ENCODE assay signal across 13 cellular contexts in the genomic region with DNA sequence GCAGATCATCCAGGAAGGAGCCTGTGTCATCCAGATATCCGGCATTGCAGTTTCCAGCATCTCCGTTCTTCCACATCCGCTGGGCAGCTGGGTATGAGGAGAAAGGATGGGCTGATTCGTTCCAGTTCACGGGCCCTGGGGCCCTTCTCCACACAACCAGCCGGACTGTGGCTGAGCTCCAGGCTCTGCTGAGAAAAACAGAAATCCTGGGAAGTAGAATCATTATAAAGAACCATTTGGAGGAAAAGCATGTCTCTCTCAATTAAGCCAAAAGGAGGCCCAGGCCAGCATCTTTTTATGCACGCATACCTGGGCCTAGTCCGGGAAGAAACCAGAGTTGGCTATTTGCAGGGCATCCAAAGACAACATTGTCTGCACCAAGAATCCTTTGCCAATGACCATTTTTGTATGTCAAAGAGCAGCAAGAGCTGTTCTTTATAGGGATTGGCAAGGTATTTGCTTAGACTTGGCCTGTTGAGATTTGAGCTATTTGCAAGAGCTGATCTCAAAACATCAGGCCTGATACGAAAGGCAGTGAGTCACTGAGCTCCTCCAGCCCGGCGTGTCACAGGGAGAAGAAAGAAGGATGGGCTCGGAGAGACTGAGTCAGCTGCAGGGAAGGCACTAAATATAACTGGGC.
A peak's percentile ranks its signal among the peaks of the same experiment; 100 is the strongest.
DNase-seq lines count a peak whose midpoint lies in the region; ATAC-seq and TF ChIP-seq lines count a peak whose summit lies in the region.
"Had no signal": no experiment of that assay in that cellular context is flagged by ENCODE, and none has a peak within 500 bp of the region (broad histone marks: within the 10 kb centered on the region; RNA-seq: fewer than 3 reads in every experiment).

No MANE protein-coding gene starts in this region.

- H3K4me1 Mint-ChIP-seq in activated CD4-positive, alpha-beta T cell treated with anti-CD3 and anti-CD28 coated beads for 36 hours = peaks cover 13% of the 10 kb centered on the region

- no peak for TF ChIP-seq CTCF in sigmoid colon (IDR thresholded peaks at IDR 0.05)

- POLR2A ChIA-PET in activated CD4-positive, alpha-beta T cell treated with anti-CD3 and anti-CD28 coated beads for 36 hours (lab: Charles Lee) = no interaction called here

- intact Hi-C loops in left cardiac atrium (cut with DNase I) (no loop called here), sigmoid colon (cut with DNase I) (no loop called here)
- intact Hi-C loops in activated CD4-positive, alpha-beta T cell treated with anti-CD3 and anti-CD28 coated beads for 36 hours (cut with DNase I, micrococcal nuclease) = no loop called here

- H3K36me3 Mint-ChIP-seq in activated CD4-positive, alpha-beta T cell treated with anti-CD3 and anti-CD28 coated beads for 36 hours (ENCODE audit: low read depth) = no peaks in the 10 kb centered on the region

- H3K27me3 Mint-ChIP-seq in activated CD4-positive, alpha-beta T cell treated with anti-CD3 and anti-CD28 coated beads for 36 hours = peaks cover 3% of the 10 kb centered on the region

- TF ChIP-seq POLR2A in sigmoid colon (IDR thresholded peaks at IDR 0.05) = no peak

- H3K27ac ChIP-seq in sigmoid colon = peak overlapping the region; percentile 45 to 75 (median 69)
- H3K27ac ChIP-seq: colonic mucosa had no signal

- CTCF ChIA-PET in activated CD4-positive, alpha-beta T cell treated with anti-CD3 and anti-CD28 coated beads for 36 hours (lab: Charles Lee) = no interaction called here

- H3K4me1 ChIP-seq in sigmoid colon = peaks cover 0 to 32% (median 24%) of the 10 kb centered on the region in 4 donors
- H3K4me1 ChIP-seq: colonic mucosa had no signal

- no peak overlapping the region for H3K27ac Mint-ChIP-seq in activated CD4-positive, alpha-beta T cell treated with anti-CD3 and anti-CD28 coated beads for 36 hours

- H3K4me3 ChIP-seq in sigmoid colon (no peak overlapping the region), H7 (ENCODE audit: insufficient read depth, low read depth, low read length) (no peak overlapping the region)
- H3K4me3 ChIP-seq: colonic mucosa had no signal

- H3K9me3 Mint-ChIP-seq in activated CD4-positive, alpha-beta T cell treated with anti-CD3 and anti-CD28 coated beads for 36 hours (ENCODE audit: low read depth) = no peaks in the 10 kb centered on the region

- ATAC-seq in left cardiac atrium = peak; percentile 76 to 88
- no peak for ATAC-seq in activated CD4-positive, alpha-beta T cell treated with anti-CD3 and anti-CD28 coated beads for 36 hours
- ATAC-seq in HG02885 (IDR thresholded peaks at IDR 0.05; ENCODE audit: poor library complexity, unreplicated experiment) = no peak

- H3K9me3 ChIP-seq in sigmoid colon = no peaks in the 10 kb centered on the region
- H3K9me3 ChIP-seq: colonic mucosa had no signal

- TF ChIP-seq EP300 in sigmoid colon (IDR thresholded peaks at IDR 0.05) = no peak

- H3K36me3 ChIP-seq in sigmoid colon (no peaks in the 10 kb centered on the region), H7 (replicated peaks; ENCODE audit: control insufficient read depth, insufficient read depth, low read length) (no peaks in the 10 kb centered on the region)
- H3K36me3 ChIP-seq: colonic mucosa had no signal

- H3K27me3 ChIP-seq in sigmoid colon (peaks cover 0 to 17% (median 1%) of the 10 kb centered on the region in 3 donors), H7 (ENCODE audit: control insufficient read depth, insufficient read depth, low read length) (no peaks in the 10 kb centered on the region)
- H3K27me3 ChIP-seq: colonic mucosa had no signal

- H3K4me3 Mint-ChIP-seq in activated CD4-positive, alpha-beta T cell treated with anti-CD3 and anti-CD28 coated beads for 36 hours = no peak overlapping the region

- WGBS in sigmoid colon, 2 donors = 85 to 91% methylated on average over 12 of the region's 12 CpGs

- DNase-seq in EL (peak; percentile 65), astrocyte of the hippocampus (ENCODE audit: low read depth, low spot score) (peak; percentile 95), left cardiac atrium (peak; percentile 78), sigmoid colon (peak; percentile 79), activated T-cell treated with anti-CD3 and anti-CD28 coated beads for 4 hours (no peak), H7 (no peak)
- DNase-seq in activated CD4-positive, alpha-beta T cell treated with anti-CD3 and anti-CD28 coated beads for 36 hours = no peak
- DNase-seq: activated CD4-positive, alpha-beta T cell treated with anti-CD3 and anti-CD28 coated beads, Interleukin-2, amount 50 U/mL, for 1 hour; Calu3; colonic mucosa; MV-4-11; stimulated activated CD4-positive, alpha-beta T cell treated with anti-CD3 and anti-CD28 coated beads, Interleukin-2, amount 100 ng/mL, for 24 hours had no signal

Comparison
In these comparisons a context has a peak if more than half of its experiments do, and no peak if none do; other contexts are left out.
1. DNase-seq: peak in EL (single experiment), astrocyte of the hippocampus (single experiment), left cardiac atrium (single experiment) and sigmoid colon (single experiment); none in activated CD4-positive, alpha-beta T cell treated with anti-CD3 and anti-CD28 coated beads for 36 hours (single experiment), activated T-cell treated with anti-CD3 and anti-CD28 coated beads for 4 hours (single experiment) and H7 (single experiment).
2. ATAC-seq: peak in left cardiac atrium (2 of 2); none in activated CD4-positive, alpha-beta T cell treated with anti-CD3 and anti-CD28 coated beads for 36 hours (single experiment) and HG02885 (single experiment).